ENCODE assay signal across 27 cellular contexts in genomic region chr4:66704243-66704642, GRCh38.
"Had no signal": no experiment of that assay in that cellular context is flagged by ENCODE, and none has a peak within 500 bp of the region (broad histone marks: within the 10 kb centered on the region; RNA-seq: fewer than 3 reads in every experiment).

No MANE protein-coding gene starts in this region.

- H3K4me3 ChIP-seq: colonic mucosa, esophagus muscularis mucosa, heart right ventricle, lower lobe of right lung, prostate gland, right atrium auricular region, smooth muscle cell, stomach, thyroid gland had no signal

- H3K4me1 ChIP-seq: colonic mucosa, esophagus muscularis mucosa, heart right ventricle, lower lobe of right lung, prostate gland, right atrium auricular region, stomach, thyroid gland had no signal

- H3K4me1 Mint-ChIP-seq: naive thymus-derived CD8-positive, alpha-beta T cell; stimulated activated effector memory CD8-positive, alpha-beta T cell treated with anti-CD3 and anti-CD28 coated beads, Interleukin-12 subunit alpha, Interleukin-12 subunit beta, amount 100 ng/mL, for 72 hours had no signal

- H3K36me3 ChIP-seq: colonic mucosa, esophagus muscularis mucosa, heart right ventricle, lower lobe of right lung, prostate gland, right atrium auricular region, stomach, thyroid gland had no signal

- H3K9me3 ChIP-seq: colonic mucosa, esophagus muscularis mucosa, lower lobe of right lung, prostate gland, right atrium auricular region, stomach, thyroid gland had no signal

- H3K36me3 Mint-ChIP-seq: naive thymus-derived CD8-positive, alpha-beta T cell; stimulated activated effector memory CD8-positive, alpha-beta T cell treated with anti-CD3 and anti-CD28 coated beads, Interleukin-12 subunit alpha, Interleukin-12 subunit beta, amount 100 ng/mL, for 72 hours; type B pancreatic cell had no signal

- H3K27me3 Mint-ChIP-seq: dendritic cell treated with granulocyte-macrophage colony-stimulating factor and Interleukin-4, amounts not matched to agents 40 ng/mL and 50 ng/mL, for 4 days; naive thymus-derived CD8-positive, alpha-beta T cell; type B pancreatic cell had no signal

- H3K27me3 ChIP-seq: colonic mucosa, esophagus muscularis mucosa, heart right ventricle, right atrium auricular region, stomach, thyroid gland had no signal

- H3K4me3 Mint-ChIP-seq: dendritic cell treated with granulocyte-macrophage colony-stimulating factor and Interleukin-4, amounts not matched to agents 40 ng/mL and 50 ng/mL, for 4 days; endodermal cell; naive thymus-derived CD8-positive, alpha-beta T cell; nephron progenitor cell; stimulated activated effector memory CD8-positive, alpha-beta T cell treated with anti-CD3 and anti-CD28 coated beads, Interleukin-12 subunit alpha, Interleukin-12 subunit beta, amount 100 ng/mL, for 72 hours; type B pancreatic cell had no signal

- H3K4me2 ChIP-seq: smooth muscle cell had no signal

- H3K27ac Mint-ChIP-seq: dendritic cell treated with granulocyte-macrophage colony-stimulating factor and Interleukin-4, amounts not matched to agents 40 ng/mL and 50 ng/mL, for 4 days; endodermal cell; naive thymus-derived CD8-positive, alpha-beta T cell; nephron progenitor cell; stimulated activated effector memory CD8-positive, alpha-beta T cell treated with anti-CD3 and anti-CD28 coated beads, Interleukin-12 subunit alpha, Interleukin-12 subunit beta, amount 100 ng/mL, for 72 hours; type B pancreatic cell had no signal

- ATAC-seq: heart right ventricle; left ventricle myocardium superior; lower lobe of right lung; naive thymus-derived CD8-positive, alpha-beta T cell; sciatic nerve; stimulated activated effector memory CD8-positive, alpha-beta T cell treated with anti-CD3 and anti-CD28 coated beads, Interleukin-12 subunit alpha, Interleukin-12 subunit beta, amount 100 ng/mL, for 72 hours had no signal

- H3K27ac ChIP-seq: colonic mucosa, esophagus muscularis mucosa, heart right ventricle, lower lobe of right lung, prostate gland, right atrium auricular region, stomach, thyroid gland had no signal

- H3K9me3 Mint-ChIP-seq: dendritic cell treated with granulocyte-macrophage colony-stimulating factor and Interleukin-4, amounts not matched to agents 40 ng/mL and 50 ng/mL, for 4 days; endodermal cell; nephron progenitor cell; type B pancreatic cell had no signal

- DNase-seq: colonic mucosa; effector CD8-positive, alpha-beta T cell; endodermal cell; foreskin melanocyte; glutamatergic neuron; heart right ventricle; hippocampal formation; islet precursor cell; left ventricle myocardium superior; lower lobe of right lung; naive thymus-derived CD8-positive, alpha-beta T cell; nephron progenitor cell; nucleus accumbens; stimulated activated CD4-positive, alpha-beta T cell treated with anti-CD3 and anti-CD28 coated beads, Interleukin-12 subunit alpha, Interleukin-12 subunit beta, amount 100 ng/mL, for 4 hours; stimulated activated CD4-positive, alpha-beta T cell treated with anti-CD3 and anti-CD28 coated beads, Interleukin-2, amount 100 ng/mL, for 24 hours; stimulated activated CD4-positive, alpha-beta T cell treated with anti-CD3 and anti-CD28 coated beads, Interleukin-4, amount 100 ng/mL, for 24 hours; stimulated activated naive CD4-positive, alpha-beta T cell treated with Interleukin-2 at 50 U/mL for 16 hours; stomach; thyroid gland had no signal
